ENCODE assay signal across 16 cellular contexts in the genomic region with DNA sequence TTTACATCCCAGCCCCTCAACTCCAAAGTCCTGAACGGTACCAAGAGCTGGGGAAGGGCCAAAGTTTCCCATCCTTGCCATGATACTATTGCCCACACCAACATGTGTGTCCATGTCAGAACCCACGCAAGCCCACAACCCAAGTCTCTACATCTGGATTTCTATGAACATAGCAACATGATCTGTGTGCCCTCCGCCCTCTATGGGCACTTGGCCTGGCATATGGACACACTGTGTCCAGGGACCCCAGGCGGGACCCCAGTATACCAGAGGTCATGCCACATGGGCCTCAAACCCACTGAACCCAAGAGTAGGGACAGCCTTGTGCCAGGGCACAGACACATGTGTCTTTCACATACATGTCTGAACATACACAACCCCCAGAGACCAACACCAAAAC. TPM values are rescaled to one million over a fixed set of nuclear protein-coding genes. Genes with fewer than 3 reads are reported as not detected.
A peak's percentile ranks its signal among the peaks of the same experiment; 100 is the strongest.
DNase-seq lines count a peak whose midpoint lies in the region; ATAC-seq and TF ChIP-seq lines count a peak whose summit lies in the region.
"Had no signal": no experiment of that assay in that cellular context is flagged by ENCODE, and none has a peak within 500 bp of the region (broad histone marks: within the 10 kb centered on the region; RNA-seq: fewer than 3 reads in every experiment).

No MANE protein-coding gene starts in this region.

- no peaks in the 10 kb centered on the region for H3K27me3 Mint-ChIP-seq in activated naive CD4-positive, alpha-beta T cell treated with anti-CD3 and anti-CD28 coated beads, Interleukin-2, amount 50 U/mL, for 24 hours
- H3K27me3 Mint-ChIP-seq in T-cell (no peaks in the 10 kb centered on the region), endothelial cell (ENCODE audit: unreplicated experiment) (peaks cover 25% of the 10 kb centered on the region), type B pancreatic cell (peaks cover 15% of the 10 kb centered on the region)

- CTCF ChIA-PET in T-cell (lab: Charles Lee): no interaction called here

- DNase-seq in activated naive CD4-positive, alpha-beta T cell treated with anti-CD3 and anti-CD28 coated beads, Interleukin-2, amount 50 U/mL, for 72 hours (ENCODE audit: low spot score in 2 of 2): no peak
- DNase-seq in T-cell (no peak), endothelial cell (ENCODE audit: low spot score) (no peak), type B pancreatic cell (ENCODE audit: extremely low spot score, unreplicated experiment) (no peak), erythroblast (lab: John Stamatoyannopoulos, UW) (no peak)
- no peak for DNase-seq in activated effector memory CD4-positive, alpha-beta T cell treated with Interleukin-2 at 50 U/mL for 16 hours
- no peak for DNase-seq in stimulated activated CD4-positive, alpha-beta T cell treated with anti-CD3 and anti-CD28 coated beads, Interleukin-15, amount 100 ng/mL, for 24 hours
- DNase-seq: DMS153, H7, NCI-H146, right lobe of liver had no signal

- H3K36me3 Mint-ChIP-seq in activated naive CD4-positive, alpha-beta T cell treated with anti-CD3 and anti-CD28 coated beads, Interleukin-2, amount 50 U/mL, for 24 hours: peaks cover 2% of the 10 kb centered on the region
- H3K36me3 Mint-ChIP-seq in activated naive CD4-positive, alpha-beta T cell treated with anti-CD3 and anti-CD28 coated beads, Interleukin-2, amount 50 U/mL, for 72 hours: peaks cover under 1 to 9% of the 10 kb centered on the region in 2 donors
- H3K36me3 Mint-ChIP-seq in T-cell: peaks cover 8% of the 10 kb centered on the region
- peaks cover 12% of the 10 kb centered on the region for H3K36me3 Mint-ChIP-seq in endothelial cell (ENCODE audit: low read depth, unreplicated experiment)
- peaks cover 4% of the 10 kb centered on the region for H3K36me3 Mint-ChIP-seq in type B pancreatic cell

- POLR2A ChIA-PET in T-cell (lab: Charles Lee): no interaction called here

- no peak for ATAC-seq in activated naive CD4-positive, alpha-beta T cell treated with anti-CD3 and anti-CD28 coated beads, Interleukin-2, amount 50 U/mL, for 72 hours
- no peak for ATAC-seq in T-cell (replicated peaks in 1 of 4)
- ATAC-seq: activated CD4-positive, CD25-positive, alpha-beta regulatory T cell treated with anti-CD3 and anti-CD28 coated beads, Interleukin-2, amount 50 U/mL, for 24 hours; right lobe of liver had no signal

- no peak for TF ChIP-seq CTCF in endothelial cell (IDR thresholded peaks at IDR 0.05; ENCODE audit: unreplicated experiment)
- TF ChIP-seq CTCF in type B pancreatic cell (conservative IDR thresholded peaks at IDR 0.05): no peak

- peak overlapping the region; percentile 68 for H3K4me3 Mint-ChIP-seq in activated naive CD4-positive, alpha-beta T cell treated with anti-CD3 and anti-CD28 coated beads, Interleukin-2, amount 50 U/mL, for 24 hours
- H3K4me3 Mint-ChIP-seq in T-cell (peak overlapping the region; percentile 59 to 78 (median 67)), endothelial cell (ENCODE audit: unreplicated experiment) (peak overlapping the region; percentile 75), type B pancreatic cell (peak overlapping the region; percentile 84)

- TF ChIP-seq POLR2A in erythroblast (IDR thresholded peaks at IDR 0.05; ENCODE audit: low read length): no peak

- H3K4me1 Mint-ChIP-seq in activated naive CD4-positive, alpha-beta T cell treated with anti-CD3 and anti-CD28 coated beads, Interleukin-2, amount 50 U/mL, for 24 hours: peaks cover 19% of the 10 kb centered on the region
- H3K4me1 Mint-ChIP-seq in T-cell (peaks cover 22 to 44% (median 29%) of the 10 kb centered on the region in 3 donors), endothelial cell (ENCODE audit: unreplicated experiment) (peaks cover 12% of the 10 kb centered on the region), type B pancreatic cell (ENCODE audit: unreplicated experiment) (peaks cover 9% of the 10 kb centered on the region)

- no peak overlapping the region for H3K27ac Mint-ChIP-seq in activated naive CD4-positive, alpha-beta T cell treated with anti-CD3 and anti-CD28 coated beads, Interleukin-2, amount 50 U/mL, for 24 hours
- H3K27ac Mint-ChIP-seq in activated naive CD4-positive, alpha-beta T cell treated with anti-CD3 and anti-CD28 coated beads, Interleukin-2, amount 50 U/mL, for 72 hours: no peak overlapping the region
- peak overlapping the region in 1 of 2 donors; percentile 3 for H3K27ac Mint-ChIP-seq in T-cell
- H3K27ac Mint-ChIP-seq in endothelial cell (ENCODE audit: unreplicated experiment): no peak overlapping the region
- H3K27ac Mint-ChIP-seq in type B pancreatic cell: no peak overlapping the region

- H3K9me3 Mint-ChIP-seq in activated naive CD4-positive, alpha-beta T cell treated with anti-CD3 and anti-CD28 coated beads, Interleukin-2, amount 50 U/mL, for 24 hours: no peaks in the 10 kb centered on the region
- H3K9me3 Mint-ChIP-seq in activated naive CD4-positive, alpha-beta T cell treated with anti-CD3 and anti-CD28 coated beads, Interleukin-2, amount 50 U/mL, for 72 hours: no peaks in the 10 kb centered on the region
- no peaks in the 10 kb centered on the region for H3K9me3 Mint-ChIP-seq in T-cell
- H3K9me3 Mint-ChIP-seq in endothelial cell (ENCODE audit: unreplicated experiment): no peaks in the 10 kb centered on the region
- H3K9me3 Mint-ChIP-seq in type B pancreatic cell: no peaks in the 10 kb centered on the region

RNA-seq across cellular contexts. Expression of gene LRFN1, which starts 2.0 kb away (rescaled TPM):
- total RNA-seq in activated naive CD4-positive, alpha-beta T cell treated with anti-CD3 and anti-CD28 coated beads, Interleukin-2, amount 50 U/mL, for 72 hours: 10 to 100 TPM in 1 of 2 donors, 1 to 10 TPM in 1; 5.3 to 11.2 TPM
- total RNA-seq in T-cell: 10 to 100 TPM in 2 of 5 donors, 1 to 10 TPM in 3; 3.5 to 10.9 (median 8.7) TPM
- 0.33 TPM for total RNA-seq in endothelial cell (ENCODE audit: unreplicated experiment)
- total RNA-seq in type B pancreatic cell (ENCODE audit: low replicate concordance): 3.6 and 5.6 TPM in 2 replicates

RNA-seq across cellular contexts. Expression of gene GMFG, which starts 17.2 kb away (rescaled TPM):
- 100 to 1,000 TPM; 315 to 372 TPM for total RNA-seq in activated naive CD4-positive, alpha-beta T cell treated with anti-CD3 and anti-CD28 coated beads, Interleukin-2, amount 50 U/mL, for 72 hours
- total RNA-seq in T-cell: 100 to 1,000 TPM; 337 to 427 (median 397) TPM
- 36.2 TPM for total RNA-seq in endothelial cell (ENCODE audit: unreplicated experiment)
- total RNA-seq in type B pancreatic cell (ENCODE audit: low replicate concordance): not detected in 2 replicates
- total RNA-seq: epithelial cell of proximal tubule, H7 had no signal

RNA-seq across cellular contexts. Expression of gene IFNL1, which starts 22.5 kb away (rescaled TPM):
- 1 to 10 TPM in 1 of 2 donors, not detected in 1; 1.8 TPM for total RNA-seq in activated naive CD4-positive, alpha-beta T cell treated with anti-CD3 and anti-CD28 coated beads, Interleukin-2, amount 50 U/mL, for 72 hours
- total RNA-seq in T-cell (under 1 TPM in 1 of 5 donors, not detected in 4; 0.49 TPM), endothelial cell (ENCODE audit: unreplicated experiment) (not detected), type B pancreatic cell (ENCODE audit: low replicate concordance) (not detected in 2 replicates)
- total RNA-seq: epithelial cell of proximal tubule, H7, liver, right lobe of liver, suprapubic skin had no signal

RNA-seq across cellular contexts. Expression of gene SAMD4B, which starts 23.5 kb away (rescaled TPM):
- 10 to 100 TPM; 42.1 to 56.1 TPM for total RNA-seq in activated naive CD4-positive, alpha-beta T cell treated with anti-CD3 and anti-CD28 coated beads, Interleukin-2, amount 50 U/mL, for 72 hours
- 10 to 100 TPM; 59.4 to 72.3 (median 62.0) TPM for total RNA-seq in T-cell
- 127 TPM for total RNA-seq in endothelial cell (ENCODE audit: unreplicated experiment)
- total RNA-seq in type B pancreatic cell (ENCODE audit: low replicate concordance): 116 and 123 TPM in 2 replicates

RNA-seq across cellular contexts. Expression of gene IFNL2, which starts 50.5 kb away (rescaled TPM):
- total RNA-seq in activated naive CD4-positive, alpha-beta T cell treated with anti-CD3 and anti-CD28 coated beads, Interleukin-2, amount 50 U/mL, for 72 hours: under 1 TPM in 1 of 2 donors, not detected in 1; 0.35 TPM
- not detected for total RNA-seq in T-cell
- total RNA-seq in endothelial cell (ENCODE audit: unreplicated experiment): not detected
- total RNA-seq in type B pancreatic cell (ENCODE audit: low replicate concordance): not detected in 2 replicates
- total RNA-seq: epithelial cell of proximal tubule, H7, liver, right lobe of liver, suprapubic skin had no signal

Comparison
In these comparisons a context has a peak if more than half of its experiments do, and no peak if none do; other contexts are left out.
1. RNA of gene GMFG, which starts 17.2 kb away (total RNA-seq): 337 to 427 TPM in T-cell, 315 to 372 TPM in activated naive CD4-positive, alpha-beta T cell treated with anti-CD3 and anti-CD28 coated beads, Interleukin-2, amount 50 U/mL, for 72 hours and 36.2 TPM in endothelial cell (single experiment); not detected in type B pancreatic cell; every median in the first group is over 10 times any median in the second.
2. Peak in every context shown above with its lines, with median percentiles within 50 percentile points of each other: H3K4me3 Mint-ChIP-seq.